8 cellular contexts compared by ENCODE assay signal in genomic region chr19:43784251-43784980, GRCh38. TPM values are rescaled to one million over a fixed set of nuclear protein-coding genes. Genes with fewer than 3 reads are reported as not detected.
A peak's percentile ranks its signal among the peaks of the same experiment; 100 is the strongest.
DNase-seq lines count a peak whose midpoint lies in the region; ATAC-seq and TF ChIP-seq lines count a peak whose summit lies in the region.

No MANE protein-coding gene starts in this region.

- peak overlapping the region; percentile 77 for H2AK5ac ChIP-seq in IMR-90 (ENCODE audit: low read depth, low read length)

- in situ Hi-C loops in IMR-90 (cut with MboI; ENCODE audit: low sequenced_read_pairs): loop anchor here (5.0 kb wide), 1 partner anchor 37 kb away; no protein-coding TSS in a partner anchor

- H3K36me3 Mint-ChIP-seq in effector memory CD8-positive, alpha-beta T cell (ENCODE audit: insufficient read depth): peaks cover 3% of the 10 kb centered on the region

- H3K23ac ChIP-seq in IMR-90 (ENCODE audit: low read depth, low read length): no peak overlapping the region

- peaks cover 24 to 38% of the 10 kb centered on the region in 2 donors for H3K27me3 Mint-ChIP-seq in effector memory CD8-positive, alpha-beta T cell

- H2AFZ ChIP-seq in IMR-90 (replicated peaks; ENCODE audit: low read length, poor library complexity): peak overlapping the region; percentile 88

- H4K91ac ChIP-seq in IMR-90 (ENCODE audit: insufficient read depth, low read depth, low read length): peak overlapping the region; percentile 60; the same call in 1 of the 2 replicates

- H3K27me3 ChIP-seq in IMR-90 (ENCODE audit: control insufficient read depth, insufficient read depth, low read length): no peaks in the 10 kb centered on the region

- no peak overlapping the region for H3K4me2 ChIP-seq in IMR-90 (ENCODE audit: low read depth, low read length)

- H3K9ac ChIP-seq in IMR-90 (ENCODE audit: low read depth, low read length): no peak overlapping the region

- H3K56ac ChIP-seq in IMR-90 (ENCODE audit: extremely low read depth, insufficient read depth, low read length): no peak overlapping the region

- no peak for TF ChIP-seq POLR2A in IMR-90 (IDR thresholded peaks at IDR 0.05; ENCODE audit: low read depth, low read length)

- H3K36me3 ChIP-seq in IMR-90 (ENCODE audit: control insufficient read depth, insufficient read depth, low read length): no peaks in the 10 kb centered on the region

- peak overlapping the region; percentile 54 to 69 for H3K4me3 Mint-ChIP-seq in effector memory CD8-positive, alpha-beta T cell

- H2BK15ac ChIP-seq in IMR-90 (ENCODE audit: low read depth, low read length): no peak overlapping the region

- no peak overlapping the region for H3K14ac ChIP-seq in IMR-90 (replicated peaks; ENCODE audit: low read depth, low read length)

- H3K4ac ChIP-seq in IMR-90 (ENCODE audit: low read depth, low read length): peak overlapping the region; percentile 72

- H2BK20ac ChIP-seq in IMR-90 (ENCODE audit: low read depth, low read length): peak overlapping the region; percentile 22; the same call in 1 of the 2 replicates

- peak overlapping the region; percentile 30 to 78; a peak in 2 of 4 replicates for H4K8ac ChIP-seq in IMR-90 (ENCODE audit: low read depth in 2 of 2, low read length in 2 of 2)

- H3K18ac ChIP-seq in IMR-90 (ENCODE audit: low read depth, low read length): no peak overlapping the region

- H3K9me1 ChIP-seq in IMR-90 (ENCODE audit: insufficient read depth, low read length): peaks cover 8% of the 10 kb centered on the region

- peaks cover 12% of the 10 kb centered on the region for H3K4me1 ChIP-seq in IMR-90 (ENCODE audit: control insufficient read depth, insufficient read depth, low read length)

- no peaks in the 10 kb centered on the region for H4K20me1 ChIP-seq in IMR-90 (ENCODE audit: insufficient read depth, low read length)

- dilution Hi-C loops in IMR-90 (cut with HindIII; ENCODE audit: low sequenced_read_pairs, unreplicated experiment): no loop called here

- no peak for TF ChIP-seq CTCF in AG10803 (conservative IDR thresholded peaks at IDR 0.05; ENCODE audit: low read length)
- no peak; the same call in 1 of the 2 replicates for TF ChIP-seq CTCF in IMR-90 (conservative IDR thresholded peaks at IDR 0.05; ENCODE audit: low read depth, low read length)

- H2AK9ac ChIP-seq in IMR-90 (replicated peaks; ENCODE audit: low read depth, low read length, poor library complexity): peak overlapping the region; percentile 8

- H3K79me1 ChIP-seq in IMR-90 (ENCODE audit: low read depth in 1 of 2, low read length in 2 of 2): no peaks in the 10 kb centered on the region

- no peaks in the 10 kb centered on the region for H3K9me3 ChIP-seq in IMR-90 (ENCODE audit: control insufficient read depth, insufficient read depth, low read length)

- H2BK120ac ChIP-seq in IMR-90 (ENCODE audit: low read depth, low read length): peak overlapping the region; percentile 59

- H3K4me3 ChIP-seq in AG10803 (ENCODE audit: low read length): no peak overlapping the region
- H3K4me3 ChIP-seq in IMR-90 (ENCODE audit: insufficient read depth, low read depth, low read length): no peak overlapping the region
- no peak overlapping the region for H3K4me3 ChIP-seq in skeletal muscle cell (ENCODE audit: low read depth, low read length)

- peaks cover 31 to 45% of the 10 kb centered on the region in 2 donors for H3K4me1 Mint-ChIP-seq in effector memory CD8-positive, alpha-beta T cell (ENCODE audit: low read depth in 2 of 2)

- H4K5ac ChIP-seq in IMR-90 (ENCODE audit: low read depth, low read length): no peak overlapping the region

- intact Hi-C loops in IMR-90 (cut with micrococcal nuclease): no loop called here

- H3K27ac Mint-ChIP-seq in effector memory CD8-positive, alpha-beta T cell: peak overlapping the region in 1 of 2 donors; percentile 41

- POLR2A ChIA-PET in IMR-90 (lab: Charles Lee; ENCODE audit: unreplicated experiment): no interaction called here

- peak overlapping the region; percentile 5; the same call in 1 of the 2 replicates for H3K27ac ChIP-seq in IMR-90 (ENCODE audit: insufficient read depth, low read length)

- ATAC-seq in IMR-90 (ENCODE audit: low read depth): peak; percentile 88
- ATAC-seq in effector memory CD8-positive, alpha-beta T cell (replicated peaks): no peak
- no peak for ATAC-seq in HG03460 (IDR thresholded peaks at IDR 0.05; ENCODE audit: unreplicated experiment)
- ATAC-seq in GM18873 (IDR thresholded peaks at IDR 0.05; ENCODE audit: low FRiP score, unreplicated experiment): no peak

- BruUV-seq in IMR-90 (replicated peaks; lab: Mats Ljungman, UMichigan): no TSS peak

- WGBS in IMR-90 (ENCODE audit: extremely low coverage in 2 of 2, insufficient read length in 1 of 2), 2 experiments: 56% methylated on average over 3 of the region's 4 CpGs; no CpG with 5 or more reads in 1 of the 2 experiments

- DNase-seq in AG10803 (ENCODE audit: low read depth) (peak; percentile 75), IMR-90 (peak; percentile 85), skeletal muscle cell (ENCODE audit: low read depth) (peak; percentile 49), anterior cingulate cortex (lab: John Stamatoyannopoulos, UW) (no peak)
- DNase-seq in activated CD4-positive, alpha-beta T cell treated with anti-CD3 and anti-CD28 coated beads for 4 hours: peak; percentile 67 to 74
- no peak for DNase-seq in effector memory CD8-positive, alpha-beta T cell

- peak; percentile 23 for TF ChIP-seq RAD21 in IMR-90 (IDR thresholded peaks at IDR 0.05; ENCODE audit: low read length)

- H3K9me3 Mint-ChIP-seq in effector memory CD8-positive, alpha-beta T cell: no peaks in the 10 kb centered on the region

- no peak overlapping the region for H2BK5ac ChIP-seq in IMR-90 (ENCODE audit: low read depth, low read length, poor library complexity, severe bottlenecking)

- CTCF ChIA-PET in IMR-90 (lab: Yijun Ruan, JAX): interaction anchor here (0.6 to 1.8 kb wide), 5 partner anchors 10 to 39 kb away, joined by 3 to 7 read pairs (median 3); no protein-coding TSS in a partner anchor

TF ChIP-seq in IMR-90, 13 proteins besides CTCF, POLR2A, EP300 and RAD21:
- TF ChIP-seq SMC3 (IDR thresholded peaks at IDR 0.05; ENCODE audit: low read depth, low read length): 0 out of 2 replicates have a peak, but pooled peaks have one; percentile 26
- peak; percentile 96 for TF ChIP-seq FOS (IDR thresholded peaks at IDR 0.05; ENCODE audit: low read depth, low read length)
- peak; percentile 100 for TF ChIP-seq MAZ (IDR thresholded peaks at IDR 0.05; ENCODE audit: borderline replicate concordance, low read depth, low read length)
- no peak for TF ChIP-seq ELK1 (IDR thresholded peaks at IDR 0.05; ENCODE audit: borderline replicate concordance, low read depth, low read length)
- TF ChIP-seq RCOR1 (IDR thresholded peaks at IDR 0.05; ENCODE audit: insufficient replicate concordance, low read length): peak; percentile 53
- peak; percentile 28; the same call in 1 of the 2 replicates for TF ChIP-seq NFE2L2 (IDR thresholded peaks at IDR 0.05; ENCODE audit: low read depth, low read length)
- TF ChIP-seq CHD1 (IDR thresholded peaks at IDR 0.05; ENCODE audit: low read depth, low read length): no peak

RNA-seq across cellular contexts. Expression of gene KCNN4, which starts 3.6 kb away (rescaled TPM):
- 0.54 and 0.83 TPM in 2 replicates for total RNA-seq in IMR-90 (2012; rRNA removed)
- polyA plus RNA-seq in IMR-90 (2012; rRNA removed): 0.99 and 1.2 TPM in 2 replicates
- polyA plus RNA-seq in IMR-90 (2012; cell fraction: cytosol; rRNA removed): 0.80 and 0.93 TPM in 2 replicates
- 1.3 and 4.5 TPM in 2 replicates for polyA plus RNA-seq in IMR-90 (2012; cell fraction: nucleus; rRNA removed; ENCODE audit: low replicate concordance)

RNA-seq across cellular contexts. Expression of gene LYPD5, which starts 17.8 kb away (rescaled TPM):
- total RNA-seq in IMR-90 (2012; rRNA removed): under 0.01 and 0.36 TPM in 2 replicates
- polyA plus RNA-seq in IMR-90 (2012; rRNA removed): 0.27 and 0.31 TPM in 2 replicates
- 0.15 and 0.93 TPM in 2 replicates for polyA plus RNA-seq in IMR-90 (2012; cell fraction: cytosol; rRNA removed)
- polyA plus RNA-seq in IMR-90 (2012; cell fraction: nucleus; rRNA removed; ENCODE audit: low replicate concordance): 0.36 and 0.54 TPM in 2 replicates

RNA-seq across cellular contexts. Expression of gene SMG9, which starts 29.7 kb away (rescaled TPM):
- total RNA-seq in IMR-90 (2012; rRNA removed): 4.8 and 5.8 TPM in 2 replicates
- 21.4 and 24.3 TPM in 2 replicates for polyA plus RNA-seq in IMR-90 (2012; rRNA removed)
- polyA plus RNA-seq in IMR-90 (2012; cell fraction: cytosol; rRNA removed): 8.3 and 9.1 TPM in 2 replicates
- 60.7 and 76.3 TPM in 2 replicates for polyA plus RNA-seq in IMR-90 (2012; cell fraction: nucleus; rRNA removed; ENCODE audit: low replicate concordance)

RNA-seq across cellular contexts. Expression of gene ZNF283, which starts 42.7 kb away (rescaled TPM):
- total RNA-seq in IMR-90 (2012; rRNA removed): 5.0 and 10.3 TPM in 2 replicates
- polyA plus RNA-seq in IMR-90 (2012; rRNA removed): 1.2 and 2.1 TPM in 2 replicates
- polyA plus RNA-seq in IMR-90 (2012; cell fraction: cytosol; rRNA removed): 0.08 and 0.53 TPM in 2 replicates
- 0.45 and 3.6 TPM in 2 replicates for polyA plus RNA-seq in IMR-90 (2012; cell fraction: nucleus; rRNA removed; ENCODE audit: low replicate concordance)

Comparison
In these comparisons a context has a peak if more than half of its experiments do, and no peak if none do; other contexts are left out.
1. DNase-seq: peak in AG10803 (single experiment), IMR-90 (single experiment), activated CD4-positive, alpha-beta T cell treated with anti-CD3 and anti-CD28 coated beads for 4 hours (2 of 2) and skeletal muscle cell (single experiment); none in effector memory CD8-positive, alpha-beta T cell (0 of 3) and anterior cingulate cortex (0 of 58).